ENCODE assay signal across 14 cellular contexts in the genomic region with DNA sequence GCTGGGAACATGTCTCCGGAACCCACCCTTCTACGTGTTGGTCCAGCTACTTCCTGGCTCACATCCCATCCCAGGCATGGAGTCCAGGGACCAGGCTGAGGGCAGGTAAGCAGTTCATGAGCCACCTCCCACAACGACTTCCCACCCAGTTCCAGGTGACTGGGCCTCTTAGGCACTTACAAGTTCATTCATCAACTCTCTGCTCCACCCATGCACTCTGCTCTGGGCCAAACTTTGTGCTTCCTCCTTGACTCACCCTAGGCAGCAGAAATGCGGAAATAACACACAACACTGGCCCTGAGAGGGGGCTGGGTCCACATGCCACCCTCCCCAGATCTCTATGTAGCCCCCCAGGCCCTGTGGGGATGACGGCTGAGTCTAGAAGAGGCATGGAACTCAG. TPM values are rescaled to one million over a fixed set of nuclear protein-coding genes. Genes with fewer than 3 reads are reported as not detected.
A peak's percentile ranks its signal among the peaks of the same experiment; 100 is the strongest.
DNase-seq lines count a peak whose midpoint lies in the region; ATAC-seq and TF ChIP-seq lines count a peak whose summit lies in the region.
"Had no signal": no experiment of that assay in that cellular context is flagged by ENCODE, and none has a peak within 500 bp of the region (broad histone marks: within the 10 kb centered on the region; RNA-seq: fewer than 3 reads in every experiment).

No MANE protein-coding gene starts in this region.

- no peaks in the 10 kb centered on the region for H3K79me2 ChIP-seq in mammary epithelial cell (ENCODE audit: insufficient read depth, low read length)
- H3K79me2 ChIP-seq: hepatocyte had no signal

- POLR2A ChIA-PET in MCF 10A (lab: Yijun Ruan, JAX) (interaction anchor here (0.7 to 4.5 kb wide), 5 partner anchors 21 to 105 kb away, joined by 3 to 34 read pairs (median 5); a partner anchor contains a TSS), RWPE1 (lab: Yijun Ruan, JAX; ENCODE audit: low non-redundant PET) (no interaction called here)
- POLR2A ChIA-PET in CD4-positive, alpha-beta memory T cell (lab: Charles Lee; ENCODE audit: partially characterized antibody), result interaction anchor here (0.7 to 1.9 kb wide), 3 partner anchors 26 to 61 kb away, joined by 3 to 8 read pairs (median 6); a partner anchor contains a TSS
- POLR2A ChIA-PET in activated CD4-positive, alpha-beta memory T cell treated with anti-CD3 and anti-CD28 coated beads for 36 hours (lab: Charles Lee), result interaction anchor here (0.6 to 0.9 kb wide), 2 partner anchors 26 to 50 kb away, joined by 3 read pairs; a partner anchor contains a TSS

- peak; percentile 79 for ATAC-seq in left colon
- peak; percentile 57 to 60 for ATAC-seq in upper lobe of left lung (ENCODE audit: low FRiP score in 2 of 2)
- ATAC-seq: activated T-cell treated with anti-CD3 and anti-CD28 coated beads, Interleukin-2, amount 50 U/mL, for 4 hours had no signal

- H2AFZ ChIP-seq in mammary epithelial cell (ENCODE audit: low read depth, low read length), result peak overlapping the region; percentile 4
- H2AFZ ChIP-seq: hepatocyte had no signal

- H3K9me3 ChIP-seq in mammary epithelial cell (replicated peaks; ENCODE audit: insufficient read depth, low read length), result no peaks in the 10 kb centered on the region
- H3K9me3 ChIP-seq in upper lobe of left lung, result peaks cover 0 to 3% (median 0%) of the 10 kb centered on the region in 4 donors
- no peaks in the 10 kb centered on the region for H3K9me3 ChIP-seq in CD4-positive, alpha-beta memory T cell (ENCODE audit: control insufficient read depth in 1 of 2, low read length in 2 of 2)

- no peak for TF ChIP-seq CTCF in mammary epithelial cell (conservative IDR thresholded peaks at IDR 0.05 in 1 of 2, IDR thresholded peaks at IDR 0.05 in 1 of 2; ENCODE audit: extremely low read depth in 1 of 2, insufficient read depth in 1 of 2, low read depth in 1 of 2, low read length in 2 of 2)
- no peak for TF ChIP-seq CTCF in MCF 10A (IDR thresholded peaks at IDR 0.05; ENCODE audit: unreplicated experiment)
- no peak for TF ChIP-seq CTCF in RWPE1 (conservative IDR thresholded peaks at IDR 0.05; ENCODE audit: low read depth)
- no peak for TF ChIP-seq CTCF in upper lobe of left lung (IDR thresholded peaks at IDR 0.05)

- H3K4me3 Mint-ChIP-seq in MCF 10A (ENCODE audit: unreplicated experiment), result no peak overlapping the region
- no peak overlapping the region for H3K4me3 Mint-ChIP-seq in CD4-positive, alpha-beta memory T cell
- H3K4me3 Mint-ChIP-seq in activated CD4-positive, alpha-beta memory T cell treated with anti-CD3 and anti-CD28 coated beads for 36 hours, result no peak overlapping the region
- H3K4me3 Mint-ChIP-seq: activated T-cell treated with anti-CD3 and anti-CD28 coated beads, Interleukin-2, amount 50 U/mL, for 4 hours had no signal

- H3K4me1 ChIP-seq in mammary epithelial cell (ENCODE audit: insufficient read depth, low read length), result peaks cover 5% of the 10 kb centered on the region
- peaks cover 0 to 13% (median 6%) of the 10 kb centered on the region in 4 donors for H3K4me1 ChIP-seq in upper lobe of left lung
- no peaks in the 10 kb centered on the region for H3K4me1 ChIP-seq in CD4-positive, alpha-beta memory T cell (ENCODE audit: insufficient read depth, low read length)

- H4K20me1 ChIP-seq in mammary epithelial cell (ENCODE audit: insufficient read depth, low read length), result no peaks in the 10 kb centered on the region

- no peaks in the 10 kb centered on the region for H3K27me3 ChIP-seq in mammary epithelial cell (ENCODE audit: insufficient read depth, low read length)
- no peaks in the 10 kb centered on the region for H3K27me3 ChIP-seq in upper lobe of left lung
- H3K27me3 ChIP-seq in CD4-positive, alpha-beta memory T cell (ENCODE audit: insufficient read depth, low read length), result no peaks in the 10 kb centered on the region

- in situ Hi-C loops in mammary epithelial cell (cut with MboI; ENCODE audit: low sequenced_read_pairs in 2 of 2), result loop anchor here (10.0 kb wide), 1 partner anchor 139 kb away; no protein-coding TSS in a partner anchor

- H3K9me3 Mint-ChIP-seq in MCF 10A (ENCODE audit: unreplicated experiment), result no peaks in the 10 kb centered on the region
- H3K9me3 Mint-ChIP-seq in CD4-positive, alpha-beta memory T cell, result no peaks in the 10 kb centered on the region
- no peaks in the 10 kb centered on the region for H3K9me3 Mint-ChIP-seq in activated CD4-positive, alpha-beta memory T cell treated with anti-CD3 and anti-CD28 coated beads for 36 hours
- H3K9me3 Mint-ChIP-seq: activated T-cell treated with anti-CD3 and anti-CD28 coated beads, Interleukin-2, amount 50 U/mL, for 4 hours; H9 had no signal

- CTCF ChIA-PET in mammary epithelial cell (lab: Charles Lee; ENCODE audit: low non-redundant PET) (interaction anchor here (1.0 kb wide), 1 partner anchor 140 kb away, joined by 3 read pairs; no protein-coding TSS in a partner anchor), MCF 10A (lab: Yijun Ruan, JAX) (interaction anchor here (0.5 to 3.7 kb wide), 21 partner anchors 8 to 1535 kb away, joined by 3 to 47 read pairs (median 4); a partner anchor contains a TSS), RWPE1 (lab: Yijun Ruan, JAX) (interaction anchor here (0.7 to 2.8 kb wide), 6 partner anchors 10 to 161 kb away, joined by 3 to 16 read pairs (median 4); a partner anchor contains a TSS)
- CTCF ChIA-PET in CD4-positive, alpha-beta memory T cell (lab: Charles Lee; ENCODE audit: partially characterized antibody), result interaction anchor here (0.7 to 10.5 kb wide), 15 partner anchors 8 to 194 kb away, joined by 3 to 150 read pairs (median 7); a partner anchor contains a TSS
- CTCF ChIA-PET in activated CD4-positive, alpha-beta memory T cell treated with anti-CD3 and anti-CD28 coated beads for 36 hours (lab: Charles Lee), result interaction anchor here (0.8 to 7.3 kb wide), 13 partner anchors 9 to 157 kb away, joined by 3 to 170 read pairs (median 7); a partner anchor contains a TSS

- dilution Hi-C loops in mammary epithelial cell (cut with HindIII; ENCODE audit: low sequenced_read_pairs), result no loop called here

- H3K36me3 ChIP-seq in mammary epithelial cell (ENCODE audit: insufficient read depth, low read length) (no peaks in the 10 kb centered on the region), upper lobe of left lung (peaks cover 0 to 10% (median 3%) of the 10 kb centered on the region in 4 donors)
- H3K36me3 ChIP-seq in CD4-positive, alpha-beta memory T cell (ENCODE audit: insufficient read depth, low read length), result no peaks in the 10 kb centered on the region

- H3K4me3 ChIP-seq in mammary epithelial cell (replicated peaks in 1 of 3; ENCODE audit: insufficient read depth in 1 of 3, low read depth in 2 of 3, low read length in 3 of 3), result no peak overlapping the region
- H3K4me3 ChIP-seq in upper lobe of left lung, result no peak overlapping the region
- no peak overlapping the region for H3K4me3 ChIP-seq in CD4-positive, alpha-beta memory T cell (ENCODE audit: low read length in 2 of 2)
- H3K4me3 ChIP-seq: hepatocyte had no signal

- no peak overlapping the region for H3K27ac Mint-ChIP-seq in MCF 10A (ENCODE audit: low read depth, unreplicated experiment)
- H3K27ac Mint-ChIP-seq in CD4-positive, alpha-beta memory T cell, result peak overlapping the region in 2 of 7 donors; percentile 16 to 59
- no peak overlapping the region for H3K27ac Mint-ChIP-seq in activated CD4-positive, alpha-beta memory T cell treated with anti-CD3 and anti-CD28 coated beads for 36 hours

- WGBS in mammary epithelial cell (ENCODE audit: low coverage, missing lambda C conversion rate), result 33% methylated on average over 4 of the region's 5 CpGs
- 35 to 49% methylated on average over 4 to 5 of the region's 5 CpGs for whole genome bisulfite sequencing in upper lobe of left lung, 2 donors

- no peak overlapping the region for H3K9ac ChIP-seq in mammary epithelial cell (ENCODE audit: insufficient read depth, low read length)

- intact Hi-C loops in mammary epithelial cell (cut with micrococcal nuclease), result loop anchor here (5.0 kb wide), 1 partner anchor 316 kb away; no protein-coding TSS in a partner anchor
- intact Hi-C loops in MCF 10A (cut with micrococcal nuclease), result loop anchor here (5.0 kb wide), 2 partner anchors 156 to 246 kb away; a partner anchor contains a TSS
- intact Hi-C loops in left colon (cut with DNase I, micrococcal nuclease), result loop anchor here in 1 of 2 donors (2.0 kb wide), 1 partner anchor 45 kb away; no protein-coding TSS in a partner anchor
- intact Hi-C loops in CD4-positive, alpha-beta memory T cell (cut with micrococcal nuclease), result loop anchor here (1.0 to 2.0 kb wide), 3 partner anchors 157 to 315 kb away; no protein-coding TSS in a partner anchor
- intact Hi-C loops in activated CD4-positive, alpha-beta memory T cell treated with anti-CD3 and anti-CD28 coated beads for 36 hours (cut with micrococcal nuclease), result no loop called here

- no TSS peak for BruUV-seq in mammary epithelial cell (replicated peaks; lab: Mats Ljungman, UMichigan)
- BruUV-seq in MCF 10A (replicated peaks; lab: Mats Ljungman, UMichigan), result no TSS peak

- no peaks in the 10 kb centered on the region for H3K36me3 Mint-ChIP-seq in MCF 10A (ENCODE audit: insufficient read depth, unreplicated experiment)
- H3K36me3 Mint-ChIP-seq in CD4-positive, alpha-beta memory T cell, result no peaks in the 10 kb centered on the region
- H3K36me3 Mint-ChIP-seq in activated CD4-positive, alpha-beta memory T cell treated with anti-CD3 and anti-CD28 coated beads for 36 hours, result no peaks in the 10 kb centered on the region

- no peaks in the 10 kb centered on the region for H3K4me1 Mint-ChIP-seq in MCF 10A (ENCODE audit: insufficient read depth, unreplicated experiment)
- H3K4me1 Mint-ChIP-seq in CD4-positive, alpha-beta memory T cell, result peaks cover 1 to 7% (median 5%) of the 10 kb centered on the region in 4 donors
- peaks cover 4% of the 10 kb centered on the region for H3K4me1 Mint-ChIP-seq in activated CD4-positive, alpha-beta memory T cell treated with anti-CD3 and anti-CD28 coated beads for 36 hours (ENCODE audit: low read depth)

- no peak overlapping the region for H3K4me2 ChIP-seq in mammary epithelial cell (ENCODE audit: insufficient read depth, low read depth, low read length)
- H3K4me2 ChIP-seq: hepatocyte had no signal

- TF ChIP-seq POLR2A in upper lobe of left lung (IDR thresholded peaks at IDR 0.05), result no peak

- no peak for TF ChIP-seq EP300 in upper lobe of left lung (IDR thresholded peaks at IDR 0.05)

- H3K27me3 Mint-ChIP-seq in MCF 10A (ENCODE audit: insufficient read depth, unreplicated experiment), result no peaks in the 10 kb centered on the region
- H3K27me3 Mint-ChIP-seq in CD4-positive, alpha-beta memory T cell, result peaks cover 4 to 9% of the 10 kb centered on the region in 2 donors
- H3K27me3 Mint-ChIP-seq in activated CD4-positive, alpha-beta memory T cell treated with anti-CD3 and anti-CD28 coated beads for 36 hours, result peaks cover 15% of the 10 kb centered on the region

- DNase-seq in mammary epithelial cell, result peak; percentile 60
- no peak for DNase-seq in MCF 10A (ENCODE audit: unreplicated experiment)
- DNase-seq in RWPE1 (ENCODE audit: low spot score), result peak; percentile 48
- DNase-seq in left colon, result peak; percentile 78 to 91
- peak in 1 of 2 donors; percentile 61 for DNase-seq in upper lobe of left lung
- no peak for DNase-seq in NCI-H2196 treated with DMSO at 0.1 percent for 48 hours (lab: John Stamatoyannopoulos, UW; ENCODE audit: unreplicated experiment)
- no peak for DNase-seq in CD4-positive, alpha-beta memory T cell
- DNase-seq in activated CD4-positive, alpha-beta memory T cell treated with anti-CD3 and anti-CD28 coated beads for 36 hours, result no peak
- DNase-seq: activated CD4-positive, CD25-positive, alpha-beta regulatory T cell; activated T-cell treated with anti-CD3 and anti-CD28 coated beads, Interleukin-2, amount 50 U/mL, for 4 hours; H9; KG1; right cardiac atrium had no signal

- no peak overlapping the region for H3K27ac ChIP-seq in mammary epithelial cell (ENCODE audit: insufficient read depth, low read depth, low read length)
- no peak overlapping the region; the same call in 1 of the 2 replicates for H3K27ac ChIP-seq in RWPE1
- H3K27ac ChIP-seq in upper lobe of left lung, result peak overlapping the region in 1 of 4 donors; percentile 46
- no peak overlapping the region for H3K27ac ChIP-seq in CD4-positive, alpha-beta memory T cell (ENCODE audit: low read depth, low read length)
- H3K27ac ChIP-seq: hepatocyte had no signal

RNA-seq across cellular contexts. Expression of a gene that starts 20.5 kb away (rescaled TPM):
- total RNA-seq in mammary epithelial cell, result under 1 TPM; 0.19 to 0.50 TPM
- polyA plus RNA-seq in mammary epithelial cell, result 0.03 TPM
- not detected for polyA minus RNA-seq in mammary epithelial cell
- 0.26 and 0.42 TPM in 2 replicates for total RNA-seq in MCF 10A (2022)
- total RNA-seq in left colon, result 1 to 10 TPM; 4.3 to 6.1 TPM
- 10 to 100 TPM in 3 of 6 donors, 1 to 10 TPM in 3; 6.3 to 58.7 (median 11.7) TPM for total RNA-seq in upper lobe of left lung
- total RNA-seq in CD4-positive, alpha-beta memory T cell, result 1 to 10 TPM; 5.5 to 5.8 TPM
- 1 to 10 TPM in 1 of 2 donors, under 1 TPM in 1; 0.13 to 1.8 TPM for polyA plus RNA-seq in CD4-positive, alpha-beta memory T cell
- under 1 TPM; 0.36 to 0.39 TPM for total RNA-seq in activated CD4-positive, alpha-beta memory T cell treated with anti-CD3 and anti-CD28 coated beads for 36 hours

RNA-seq across cellular contexts. Expression of a gene that starts 27.5 kb away (rescaled TPM):
- total RNA-seq in mammary epithelial cell, result not detected
- not detected for polyA plus RNA-seq in mammary epithelial cell
- polyA minus RNA-seq in mammary epithelial cell, result not detected
- total RNA-seq in MCF 10A (2022), result 0.42 and 0.54 TPM in 2 replicates
- 1 to 10 TPM; 2.5 to 4.3 TPM for total RNA-seq in left colon
- total RNA-seq in upper lobe of left lung, result 100 to 1,000 TPM in 1 of 6 donors, 10 to 100 TPM in 4, 1 to 10 TPM in 1; 6.4 to 479 (median 21.0) TPM
- under 1 TPM in 1 of 2 experiments, not detected in 1; 0.52 TPM for total RNA-seq in CD4-positive, alpha-beta memory T cell
- not detected for polyA plus RNA-seq in CD4-positive, alpha-beta memory T cell
- not detected for total RNA-seq in activated CD4-positive, alpha-beta memory T cell treated with anti-CD3 and anti-CD28 coated beads for 36 hours
- total RNA-seq: activated T-cell treated with anti-CD3 and anti-CD28 coated beads, Interleukin-2, amount 50 U/mL, for 4 hours had no signal

RNA-seq across cellular contexts. Expression of a gene that starts 27.7 kb away (rescaled TPM):
- total RNA-seq in mammary epithelial cell (10 to 100 TPM; 59.6 to 74.0 TPM), MCF 10A (2022) (120 and 123 TPM in 2 replicates), left colon (100 to 1,000 TPM; 361 to 374 TPM), upper lobe of left lung (1,000 to 10,000 TPM in 1 of 6 donors, 100 to 1,000 TPM in 5; 281 to 1,101 (median 639) TPM)
- polyA plus RNA-seq in mammary epithelial cell, result 30.0 TPM
- polyA minus RNA-seq in mammary epithelial cell, result 4.4 TPM
- 100 to 1,000 TPM; 163 TPM for total RNA-seq in CD4-positive, alpha-beta memory T cell
- polyA plus RNA-seq in CD4-positive, alpha-beta memory T cell, result 100 to 1,000 TPM in 1 of 2 donors, 10 to 100 TPM in 1; 16.5 to 133 TPM
- 100 to 1,000 TPM; 232 to 236 TPM for total RNA-seq in activated CD4-positive, alpha-beta memory T cell treated with anti-CD3 and anti-CD28 coated beads for 36 hours

RNA-seq across cellular contexts. Expression of a gene that starts 49.9 kb away (rescaled TPM):
- 1 to 10 TPM in 1 of 2 donors, under 1 TPM in 1; 0.33 to 1.8 TPM for total RNA-seq in mammary epithelial cell
- 1.9 TPM for polyA plus RNA-seq in mammary epithelial cell
- polyA minus RNA-seq in mammary epithelial cell, result not detected
- total RNA-seq in MCF 10A (2022), result 0.68 and 0.81 TPM in 2 replicates
- 1 to 10 TPM; 6.3 to 6.9 TPM for total RNA-seq in left colon
- 1 to 10 TPM in 5 of 6 donors, under 1 TPM in 1; 0.46 to 5.0 (median 3.4) TPM for total RNA-seq in upper lobe of left lung
- total RNA-seq in CD4-positive, alpha-beta memory T cell, result 1 to 10 TPM; 4.7 to 4.8 TPM
- 1 to 10 TPM in 1 of 2 donors, under 1 TPM in 1; 0.59 to 1.0 TPM for polyA plus RNA-seq in CD4-positive, alpha-beta memory T cell
- 1 to 10 TPM; 3.9 to 4.3 TPM for total RNA-seq in activated CD4-positive, alpha-beta memory T cell treated with anti-CD3 and anti-CD28 coated beads for 36 hours

Comparison
In these comparisons a context has a peak if more than half of its experiments do, and no peak if none do; other contexts are left out.
1. DNase-seq: peak in mammary epithelial cell (single experiment), RWPE1 (single experiment) and left colon (2 of 2); none in MCF 10A (single experiment), NCI-H2196 treated with DMSO at 0.1 percent for 48 hours (single experiment), CD4-positive, alpha-beta memory T cell (0 of 5) and activated CD4-positive, alpha-beta memory T cell treated with anti-CD3 and anti-CD28 coated beads for 36 hours (single experiment).